ENCODE assay signal across 8 cellular contexts in the genomic region with DNA sequence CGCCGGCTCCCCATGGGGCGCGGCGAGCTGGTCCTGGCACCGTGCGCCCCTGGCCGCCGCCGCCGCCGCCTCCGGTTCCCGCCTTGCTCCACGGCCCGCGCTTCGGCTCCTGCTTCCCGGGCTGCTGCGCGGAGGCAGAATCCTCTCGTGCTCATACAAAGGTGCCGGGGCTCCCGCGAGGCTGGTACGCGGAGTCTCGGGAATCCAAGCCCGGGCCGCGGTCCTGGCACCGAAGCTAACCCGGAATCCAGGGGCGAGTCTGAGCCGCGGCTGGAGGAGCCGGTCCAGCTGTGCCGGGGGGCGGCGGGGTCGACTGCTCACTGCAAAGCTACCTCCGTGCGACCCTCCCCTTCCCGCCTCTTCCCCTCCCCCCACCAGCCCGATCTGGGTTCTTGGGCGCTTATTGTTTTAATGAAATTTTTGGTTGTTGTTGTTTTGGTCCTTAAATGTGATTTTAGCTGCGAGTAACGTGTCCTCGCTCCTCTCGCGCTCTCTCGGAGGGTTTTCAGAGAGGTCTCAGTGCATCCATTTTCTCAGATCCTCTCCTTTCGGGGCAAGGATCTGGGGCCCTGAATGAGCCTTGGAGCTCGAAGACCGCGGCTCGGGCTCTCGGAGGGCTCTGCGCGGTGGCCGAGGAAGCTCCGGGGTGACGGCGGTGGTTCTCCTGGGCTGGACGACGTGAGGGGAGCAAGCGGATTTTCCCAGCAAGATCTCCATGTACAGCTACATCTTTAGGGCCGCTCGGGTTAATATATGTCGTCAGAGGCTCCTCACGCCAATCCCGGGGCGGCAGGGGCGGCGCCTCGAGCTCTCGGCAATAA. TPM values are rescaled to one million over a fixed set of nuclear protein-coding genes. Genes with fewer than 3 reads are reported as not detected.
A peak's percentile ranks its signal among the peaks of the same experiment; 100 is the strongest.
DNase-seq lines count a peak whose midpoint lies in the region; ATAC-seq and TF ChIP-seq lines count a peak whose summit lies in the region.

A gene (minus strand): TSS at position 725 of the 821 bp plus-strand sequence. CDS start 940 bp downstream, outside the sequence.

- H3K4me1 Mint-ChIP-seq in natural killer cell treated with Interleukin-12 subunit alpha and Interleukin-12 subunit beta and Interleukin-15 and Interleukin-18, amount 100 ng/mL, for 72 hours (ENCODE audit: low read depth in 2 of 2) = peaks cover 5 to 10% of the 10 kb centered on the region in 2 donors
- no peaks in the 10 kb centered on the region for H3K4me1 Mint-ChIP-seq in natural killer cell
- peaks cover 5% of the 10 kb centered on the region for H3K4me1 Mint-ChIP-seq in glutamatergic neuron (ENCODE audit: low read depth, unreplicated experiment)

- peak within 1 kb of the TSS; percentile 6 for H3K4me3 Mint-ChIP-seq in natural killer cell treated with Interleukin-12 subunit alpha and Interleukin-12 subunit beta and Interleukin-15 and Interleukin-18, amount 100 ng/mL, for 72 hours
- no peak within 1 kb of the TSS for H3K4me3 Mint-ChIP-seq in natural killer cell
- peak within 1 kb of the TSS; percentile 88 for H3K4me3 Mint-ChIP-seq in glutamatergic neuron (ENCODE audit: unreplicated experiment)

- H3K36me3 Mint-ChIP-seq in natural killer cell treated with Interleukin-12 subunit alpha and Interleukin-12 subunit beta and Interleukin-15 and Interleukin-18, amount 100 ng/mL, for 72 hours = peaks cover 11% of the 10 kb centered on the region
- H3K36me3 Mint-ChIP-seq in natural killer cell = peaks cover 22% of the 10 kb centered on the region
- no peaks in the 10 kb centered on the region for H3K36me3 Mint-ChIP-seq in glutamatergic neuron (ENCODE audit: unreplicated experiment)

- peaks cover 11 to 18% of the 10 kb centered on the region in 2 donors for H3K4me1 ChIP-seq in gastrocnemius medialis

- peak within 1 kb of the TSS; percentile 79 for H3K27ac ChIP-seq in WERI-Rb-1
- H3K27ac ChIP-seq in gastrocnemius medialis = peak within 1 kb of the TSS; percentile 38 to 59 (median 52)

- peak within 1 kb of the TSS; percentile 77 for H3K4me3 ChIP-seq in WERI-Rb-1 (ENCODE audit: low read depth, low read length)
- peak within 1 kb of the TSS; percentile 49 to 69 (median 54) for H3K4me3 ChIP-seq in gastrocnemius medialis

- no peak for TF ChIP-seq CTCF in natural killer cell (IDR thresholded peaks at IDR 0.05)
- TF ChIP-seq CTCF in WERI-Rb-1 (IDR thresholded peaks at IDR 0.05; ENCODE audit: low read depth, low read length) = no peak
- no peak for TF ChIP-seq CTCF in glutamatergic neuron (IDR thresholded peaks at IDR 0.05; ENCODE audit: partially characterized antibody, unreplicated experiment)
- no peak for TF ChIP-seq CTCF in gastrocnemius medialis (IDR thresholded peaks at IDR 0.05 in 4 of 5, conservative IDR thresholded peaks at IDR 0.05 in 1 of 5)

- DNase-seq in natural killer cell treated with Interleukin-12 subunit alpha and Interleukin-12 subunit beta and Interleukin-15 and Interleukin-18, amount 100 ng/mL, for 72 hours (ENCODE audit: low spot score) = no peak
- no peak for DNase-seq in natural killer cell
- DNase-seq in WERI-Rb-1 = peak; percentile 87
- DNase-seq in glutamatergic neuron = peak; percentile 61
- DNase-seq in gastrocnemius medialis = peak; percentile 40 to 46
- DNase-seq in stimulated activated CD4-positive, alpha-beta T cell treated with anti-CD3 and anti-CD28 coated beads, Interleukin-4, amount 100 ng/mL, for 4 hours = no peak

- H3K27me3 ChIP-seq in WERI-Rb-1 (ENCODE audit: insufficient read depth, low read depth, severe bottlenecking) (peaks cover 3% of the 10 kb centered on the region), gastrocnemius medialis (peaks cover 74 to 90% (median 87%) of the 10 kb centered on the region in 3 donors)

- peaks cover 6% of the 10 kb centered on the region for H3K9me3 ChIP-seq in WERI-Rb-1 (ENCODE audit: severe bottlenecking)
- no peaks in the 10 kb centered on the region for H3K9me3 ChIP-seq in gastrocnemius medialis

- no peak for ATAC-seq in natural killer cell treated with Interleukin-12 subunit alpha and Interleukin-12 subunit beta and Interleukin-15 and Interleukin-18, amount 100 ng/mL, for 72 hours
- ATAC-seq in natural killer cell (no peak), gastrocnemius medialis (peak; percentile 50 to 53), GM21447 (IDR thresholded peaks at IDR 0.05; ENCODE audit: unreplicated experiment) (no peak), HG02840 (IDR thresholded peaks at IDR 0.05; ENCODE audit: low FRiP score, unreplicated experiment) (no peak)

- no peak within 1 kb of the TSS for H3K27ac Mint-ChIP-seq in natural killer cell treated with Interleukin-12 subunit alpha and Interleukin-12 subunit beta and Interleukin-15 and Interleukin-18, amount 100 ng/mL, for 72 hours
- no peak within 1 kb of the TSS for H3K27ac Mint-ChIP-seq in natural killer cell
- no peak within 1 kb of the TSS for H3K27ac Mint-ChIP-seq in glutamatergic neuron (ENCODE audit: unreplicated experiment)

- peaks cover 12% of the 10 kb centered on the region for H3K36me3 ChIP-seq in WERI-Rb-1
- no peaks in the 10 kb centered on the region for H3K36me3 ChIP-seq in gastrocnemius medialis

- intact Hi-C loops in natural killer cell (cut with micrococcal nuclease) (no loop called here), gastrocnemius medialis (cut with DNase I; ENCODE audit: low total_unique reads) (no loop called here)

- TF ChIP-seq POLR2A in gastrocnemius medialis (IDR thresholded peaks at IDR 0.05) = peak; percentile 34 to 63

- in situ Hi-C loops in gastrocnemius medialis (cut with MboI; ENCODE audit: low sequenced_read_pairs in 4 of 4) = no loop called here

- H3K27me3 Mint-ChIP-seq in natural killer cell treated with Interleukin-12 subunit alpha and Interleukin-12 subunit beta and Interleukin-15 and Interleukin-18, amount 100 ng/mL, for 72 hours = peaks cover 60 to 87% of the 10 kb centered on the region in 2 donors
- H3K27me3 Mint-ChIP-seq in natural killer cell (ENCODE audit: low read depth in 2 of 2) (peaks cover 67 to 89% of the 10 kb centered on the region in 2 donors), glutamatergic neuron (ENCODE audit: unreplicated experiment) (peaks cover 49% of the 10 kb centered on the region)

- H3K9me3 Mint-ChIP-seq in natural killer cell treated with Interleukin-12 subunit alpha and Interleukin-12 subunit beta and Interleukin-15 and Interleukin-18, amount 100 ng/mL, for 72 hours = no peaks in the 10 kb centered on the region
- no peaks in the 10 kb centered on the region for H3K9me3 Mint-ChIP-seq in natural killer cell
- peaks cover 21% of the 10 kb centered on the region for H3K9me3 Mint-ChIP-seq in glutamatergic neuron (ENCODE audit: unreplicated experiment)

RNA-seq across cellular contexts. Expression of the gene that starts here (rescaled TPM):
- not detected for total RNA-seq in natural killer cell treated with Interleukin-12 subunit alpha and Interleukin-12 subunit beta and Interleukin-15 and Interleukin-18, amount 100 ng/mL, for 72 hours
- total RNA-seq in natural killer cell = not detected
- total RNA-seq in glutamatergic neuron (ENCODE audit: unreplicated experiment) = not detected
- total RNA-seq in gastrocnemius medialis = 1 to 10 TPM in 1 of 4 donors, under 1 TPM in 3; 0.66 to 2.4 (median 0.89) TPM

Comparison
In these comparisons a context has a peak if more than half of its experiments do, and no peak if none do; other contexts are left out.
1. Peak in DNase-seq in glutamatergic neuron; RNA of the gene not detected or under 1 TPM.
2. ATAC-seq: peak in gastrocnemius medialis (2 of 2); none in natural killer cell treated with Interleukin-12 subunit alpha and Interleukin-12 subunit beta and Interleukin-15 and Interleukin-18, amount 100 ng/mL, for 72 hours (0 of 2), natural killer cell (0 of 3), GM21447 (single experiment) and HG02840 (single experiment).
3. DNase-seq: peak in WERI-Rb-1 (single experiment) and gastrocnemius medialis (2 of 2); none in natural killer cell treated with Interleukin-12 subunit alpha and Interleukin-12 subunit beta and Interleukin-15 and Interleukin-18, amount 100 ng/mL, for 72 hours (single experiment), natural killer cell (single experiment) and stimulated activated CD4-positive, alpha-beta T cell treated with anti-CD3 and anti-CD28 coated beads, Interleukin-4, amount 100 ng/mL, for 4 hours (0 of 2).